Comparison of ENCODE assay signal across 9 cellular contexts in the genomic region with DNA sequence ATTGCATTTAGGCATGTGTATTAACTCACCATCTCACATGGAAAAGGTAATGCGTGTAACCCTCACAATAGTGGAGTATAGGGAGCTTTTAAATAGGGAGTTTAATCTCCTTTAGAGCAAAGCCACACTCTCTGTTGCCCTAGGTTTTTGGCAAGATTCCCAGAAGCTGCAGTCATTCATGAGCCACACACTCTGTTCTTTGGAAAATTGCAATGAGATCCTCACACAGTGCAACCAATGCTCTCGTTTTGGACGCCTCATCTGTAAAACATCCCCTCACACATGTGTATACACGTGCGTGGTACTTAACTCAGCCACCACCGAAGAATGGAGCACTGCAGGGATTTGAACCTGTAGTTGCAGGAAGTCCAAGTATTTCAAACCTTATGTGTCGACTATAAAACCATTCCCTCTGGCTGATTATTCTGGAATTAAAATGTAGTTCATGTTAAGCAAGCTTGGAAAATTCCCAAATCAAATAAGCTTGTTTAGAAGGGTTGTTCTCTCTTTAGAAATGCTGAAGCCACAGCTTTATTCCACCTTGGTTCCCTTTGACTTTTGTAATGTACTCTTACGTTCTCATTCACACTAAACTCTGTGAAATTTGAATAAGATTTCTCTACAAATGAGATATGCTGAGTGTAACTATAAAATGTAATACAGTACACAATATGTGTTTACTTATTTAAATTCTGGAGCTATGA.
DNase-seq lines count a peak whose midpoint lies in the region; ATAC-seq, FAIRE-seq and TF ChIP-seq lines count a peak whose summit lies in the region.
"Had no signal": no experiment of that assay in that cellular context is flagged by ENCODE, and none has a peak within 500 bp of the region (broad histone marks: within the 10 kb centered on the region; RNA-seq: fewer than 3 reads in every experiment).

No MANE protein-coding gene starts in this region.

- H3K27me3 ChIP-seq in bronchial epithelial cell (ENCODE audit: control insufficient read depth, insufficient read depth, low read length) (no peaks in the 10 kb centered on the region), endodermal cell (ENCODE audit: control insufficient read depth, insufficient read depth, low read length, poor library complexity, severe bottlenecking) (no peaks in the 10 kb centered on the region)

- H3K4me3 ChIP-seq in bronchial epithelial cell (ENCODE audit: low read depth, low read length) = no peak overlapping the region
- no peak overlapping the region for H3K4me3 ChIP-seq in endodermal cell (ENCODE audit: low read length)

- H3K9ac ChIP-seq in endodermal cell (ENCODE audit: extremely low read depth, low read length, poor library complexity, severe bottlenecking) = no peak overlapping the region

- no peaks in the 10 kb centered on the region for H3K27me3 Mint-ChIP-seq in endodermal cell (ENCODE audit: insufficient read depth)

- H3K36me3 ChIP-seq in bronchial epithelial cell (ENCODE audit: control insufficient read depth, insufficient read depth, low read length) = no peaks in the 10 kb centered on the region
- no peaks in the 10 kb centered on the region for H3K36me3 ChIP-seq in endodermal cell (ENCODE audit: control insufficient read depth, insufficient read depth, low read length)

- FAIRE-seq in bronchial epithelial cell (lab: Jason Lieb, UNC) = no peak

- ATAC-seq in GM19328 (IDR thresholded peaks at IDR 0.05; ENCODE audit: unreplicated experiment) (no peak), HG03039 (IDR thresholded peaks at IDR 0.05; ENCODE audit: unreplicated experiment) (no peak)

- no peaks in the 10 kb centered on the region for H3K4me1 Mint-ChIP-seq in endodermal cell

- H3K27ac Mint-ChIP-seq in endodermal cell = no peak overlapping the region

- TF ChIP-seq CTCF in bronchial epithelial cell (IDR thresholded peaks at IDR 0.05; ENCODE audit: insufficient read depth, low read length, severe bottlenecking) = no peak
- no peak for TF ChIP-seq CTCF in endodermal cell (conservative IDR thresholded peaks at IDR 0.05)

- H3K9me3 Mint-ChIP-seq in endodermal cell = no peaks in the 10 kb centered on the region

- DNase-seq in HK-2 (ENCODE audit: unreplicated experiment) (peak; percentile 29), NCI-H345 treated with DMSO at 0.1 percent for 48 hours (lab: John Stamatoyannopoulos, UW; ENCODE audit: unreplicated experiment) (peak; percentile 97), bronchial epithelial cell (ENCODE audit: low read depth) (peak; percentile 96), putamen (ENCODE audit: low spot score) (peak; percentile 19), endodermal cell (no peak), GDM1 (lab: John Stamatoyannopoulos, UW) (no peak)
- DNase-seq: activated T-cell treated with anti-CD3 and anti-CD28 coated beads, Interleukin-2, amount 50 U/mL, for 48 hours had no signal

- no peak overlapping the region for H3K27ac ChIP-seq in endodermal cell (ENCODE audit: low read depth, low read length)

- 87 to 88% methylated on average over 4 to 7 of the region's 8 CpGs for WGBS in endodermal cell (ENCODE audit: insufficient coverage in 1 of 2, insufficient read length in 1 of 2), 2 experiments

- no peaks in the 10 kb centered on the region for H3K9me3 ChIP-seq in endodermal cell (ENCODE audit: control insufficient read depth, low read length)

- H3K4me3 Mint-ChIP-seq in endodermal cell = no peak overlapping the region

- no peaks in the 10 kb centered on the region for H3K4me1 ChIP-seq in endodermal cell (ENCODE audit: control insufficient read depth, insufficient read depth, low read length)

- no peaks in the 10 kb centered on the region for H3K36me3 Mint-ChIP-seq in endodermal cell (ENCODE audit: low read depth)

Comparison
In these comparisons a context has a peak if more than half of its experiments do, and no peak if none do; other contexts are left out.
1. DNase-seq: peak in HK-2 (single experiment), NCI-H345 treated with DMSO at 0.1 percent for 48 hours (single experiment), bronchial epithelial cell (single experiment) and putamen (single experiment); none in endodermal cell (single experiment) and GDM1 (single experiment).